In genomic region chr2:9347411-9347853, GRCh38 we compare ENCODE assay signal across 13 cellular contexts.
DNase-seq lines count a peak whose midpoint lies in the region; ATAC-seq and TF ChIP-seq lines count a peak whose summit lies in the region.
"Had no signal": no experiment of that assay in that cellular context is flagged by ENCODE, and none has a peak within 500 bp of the region (broad histone marks: within the 10 kb centered on the region; RNA-seq: fewer than 3 reads in every experiment).

No MANE protein-coding gene starts in this region.

- H4K8ac ChIP-seq in H9 (replicated peaks; ENCODE audit: insufficient read length, low read depth, low read length) = no peak overlapping the region

- peaks cover 35 to 50% of the 10 kb centered on the region in 2 donors for H3K36me3 ChIP-seq in ascending aorta
- peaks cover 40% of the 10 kb centered on the region for H3K36me3 ChIP-seq in left ventricle myocardium inferior
- H3K36me3 ChIP-seq: BE2C had no signal

- no peak overlapping the region for H4K5ac ChIP-seq in H9 (ENCODE audit: insufficient read length, low read depth, low read length)

- H3K27me3 Mint-ChIP-seq in H9 (ENCODE audit: low read depth) = no peaks in the 10 kb centered on the region

- H3K18ac ChIP-seq in H9 (ENCODE audit: insufficient read length, low read depth, low read length) = no peak overlapping the region

- intact Hi-C loops in ascending aorta (cut with DNase I) = loop anchor here (5.0 kb wide), 1 partner anchor 140 kb away; the partner anchor contains the start of gene ASAP2
- intact Hi-C loops in left ventricle myocardium inferior (cut with micrococcal nuclease) = no loop called here

- no peak for TF ChIP-seq CTCF in AG09309 (IDR thresholded peaks at IDR 0.05; ENCODE audit: control insufficient read depth, insufficient read depth, low read depth, low read length, missing control alignments)
- no peak for TF ChIP-seq CTCF in ascending aorta (IDR thresholded peaks at IDR 0.05)
- TF ChIP-seq CTCF in left ventricle myocardium inferior (IDR thresholded peaks at IDR 0.05; ENCODE audit: borderline replicate concordance) = no peak
- TF ChIP-seq CTCF in H9 (conservative IDR thresholded peaks at IDR 0.05) = no peak

- H3K79me1 ChIP-seq in H9 (ENCODE audit: insufficient read depth, low read depth, low read length, poor library complexity, severe bottlenecking) = no peaks in the 10 kb centered on the region

- peak overlapping the region; percentile 73 to 78 for H3K27ac ChIP-seq in ascending aorta
- peak overlapping the region; percentile 73 for H3K27ac ChIP-seq in left ventricle myocardium inferior (replicated peaks)
- H3K27ac ChIP-seq in H9 (ENCODE audit: insufficient read length, low read depth, low read length) = no peak overlapping the region

- no peak overlapping the region for H3K4me2 ChIP-seq in H9 (ENCODE audit: insufficient read depth, insufficient read length, low read length)

- H2BK12ac ChIP-seq in H9 (ENCODE audit: insufficient read length, low read depth, low read length) = no peak overlapping the region

- H3K4me1 ChIP-seq in ascending aorta (peaks cover 0 to 14% of the 10 kb centered on the region in 2 donors), left ventricle myocardium inferior (peaks cover 28% of the 10 kb centered on the region), H9 (ENCODE audit: insufficient read depth, low read length) (no peaks in the 10 kb centered on the region)
- H3K4me1 ChIP-seq: BE2C had no signal

- no peak overlapping the region for H3K23ac ChIP-seq in H9 (ENCODE audit: insufficient read length, low read depth, low read length)

- H3K4me1 Mint-ChIP-seq in H9 = peaks cover 2 to 6% of the 10 kb centered on the region in 2 experiments; a peak in 3 of 4 replicates
- H3K4me1 Mint-ChIP-seq: stimulated activated memory B cell treated with anti-CD40 and anti-IgM and Interleukin-4, amounts not matched to agents 10 μg/mL and 1 μg/mL and 100 μg/mL, for 72 hours had no signal

- H2BK15ac ChIP-seq in H9 (ENCODE audit: low read depth, low read length) = no peak overlapping the region

- H3K9ac ChIP-seq in H9 (ENCODE audit: extremely low read depth, insufficient read length, low read length) = no peak overlapping the region

- no peak overlapping the region for H3T11ph ChIP-seq in H9 (ENCODE audit: low read length)

- no peaks in the 10 kb centered on the region for H3K27me3 ChIP-seq in ascending aorta
- H3K27me3 ChIP-seq in left ventricle myocardium inferior (ENCODE audit: low read depth) = no peaks in the 10 kb centered on the region
- H3K27me3 ChIP-seq in H9 (ENCODE audit: insufficient read depth, low read length) = no peaks in the 10 kb centered on the region
- H3K27me3 ChIP-seq: BE2C had no signal

- H3K79me2 ChIP-seq in H9 (ENCODE audit: insufficient read depth, low read length) = no peaks in the 10 kb centered on the region

- H3K23me2 ChIP-seq in H9 (ENCODE audit: insufficient read length, low read depth, low read length, poor library complexity, severe bottlenecking) = no peaks in the 10 kb centered on the region

- no peak overlapping the region for H4K91ac ChIP-seq in H9 (ENCODE audit: insufficient read length, low read depth, low read length)

- H3K56ac ChIP-seq in H9 (ENCODE audit: insufficient read length, low read depth, low read length) = no peak overlapping the region

- ATAC-seq in GM18517 (IDR thresholded peaks at IDR 0.05; ENCODE audit: unreplicated experiment) = no peak
- ATAC-seq: stimulated activated memory B cell treated with anti-CD40 and anti-IgM and Interleukin-4, amounts not matched to agents 10 μg/mL and 1 μg/mL and 100 μg/mL, for 72 hours had no signal

- H2AK5ac ChIP-seq in H9 (ENCODE audit: insufficient read length, low read length) = no peak overlapping the region

- no peak overlapping the region for H3K14ac ChIP-seq in H9 (ENCODE audit: insufficient read depth, low read length)

- no peak overlapping the region for H2BK20ac ChIP-seq in H9 (ENCODE audit: low read depth, low read length, poor library complexity, severe bottlenecking)

- H3K27ac Mint-ChIP-seq in H9 = no peak overlapping the region
- H3K27ac Mint-ChIP-seq: stimulated activated memory B cell treated with anti-CD40 and anti-IgM and Interleukin-4, amounts not matched to agents 10 μg/mL and 1 μg/mL and 100 μg/mL, for 72 hours had no signal

- no peak overlapping the region for H2BK5ac ChIP-seq in H9 (ENCODE audit: insufficient read length, low read length)

- peak; percentile 63 for DNase-seq in AG09309 (ENCODE audit: low read depth)
- DNase-seq in ascending aorta (ENCODE audit: low spot score in 2 of 2) = peak in 1 of 2 donors; percentile 90
- DNase-seq in left ventricle myocardium inferior = peak; percentile 60
- DNase-seq in renal cortical epithelial cell (ENCODE audit: low read depth) = peak; percentile 32
- DNase-seq in NCI-H524 (lab: John Stamatoyannopoulos, UW) = no peak
- no peak for DNase-seq in stimulated activated CD4-positive, alpha-beta T cell treated with anti-CD3 and anti-CD28 coated beads, Interleukin-4, amount 100 ng/mL, for 1 hour
- DNase-seq in H9 = no peak
- DNase-seq: BE2C, erythroblast, NCI-H1105 treated with DMSO at 0.1 percent for 48 hours, SW 1271 had no signal

- H3K4me3 ChIP-seq in AG09309 (ENCODE audit: control insufficient read depth, low read depth, low read length) = no peak overlapping the region
- peak overlapping the region in 1 of 2 donors; percentile 4 for H3K4me3 ChIP-seq in ascending aorta
- H3K4me3 ChIP-seq in left ventricle myocardium inferior = no peak overlapping the region

- no peak overlapping the region for H2BK120ac ChIP-seq in H9 (ENCODE audit: low read depth, low read length, poor library complexity, severe bottlenecking)

- H3K4me3 Mint-ChIP-seq in H9 = no peak overlapping the region
- H3K4me3 Mint-ChIP-seq: stimulated activated memory B cell treated with anti-CD40 and anti-IgM and Interleukin-4, amounts not matched to agents 10 μg/mL and 1 μg/mL and 100 μg/mL, for 72 hours had no signal

- no peaks in the 10 kb centered on the region for H3K9me3 Mint-ChIP-seq in H9
- H3K9me3 Mint-ChIP-seq: stimulated activated memory B cell treated with anti-CD40 and anti-IgM and Interleukin-4, amounts not matched to agents 10 μg/mL and 1 μg/mL and 100 μg/mL, for 72 hours had no signal

- no peaks in the 10 kb centered on the region for H3K9me3 ChIP-seq in ascending aorta
- no peaks in the 10 kb centered on the region for H3K9me3 ChIP-seq in left ventricle myocardium inferior (replicated peaks)
- H3K9me3 ChIP-seq in H9 (ENCODE audit: control insufficient read depth, low read depth, low read length) = no peaks in the 10 kb centered on the region
- H3K9me3 ChIP-seq: BE2C had no signal

- H2AFZ ChIP-seq in H9 (ENCODE audit: low read length) = no peak overlapping the region

- H3K36me3 Mint-ChIP-seq in H9 (ENCODE audit: insufficient read depth in 1 of 3, low read depth in 3 of 3) = peaks cover 8 to 24% (median 23%) of the 10 kb centered on the region in 3 experiments; a peak in 6 of 7 replicates
- H3K36me3 Mint-ChIP-seq: stimulated activated memory B cell treated with anti-CD40 and anti-IgM and Interleukin-4, amounts not matched to agents 10 μg/mL and 1 μg/mL and 100 μg/mL, for 72 hours had no signal

- WGBS in H9 (ENCODE audit: extremely low coverage, insufficient read length, low lambda C conversion rate) = no CpG with 5 or more reads among the region's 6 CpGs

- no peaks in the 10 kb centered on the region for H4K20me1 ChIP-seq in H9 (ENCODE audit: control insufficient read depth, insufficient read depth, insufficient read length)

- H3K4ac ChIP-seq in H9 (ENCODE audit: low read depth, low read length) = no peak overlapping the region

Comparison
In these comparisons a context has a peak if more than half of its experiments do, and no peak if none do; other contexts are left out.
1. DNase-seq: peak in AG09309 (single experiment), left ventricle myocardium inferior (single experiment) and renal cortical epithelial cell (single experiment); none in NCI-H524 (0 of 2), stimulated activated CD4-positive, alpha-beta T cell treated with anti-CD3 and anti-CD28 coated beads, Interleukin-4, amount 100 ng/mL, for 1 hour (single experiment) and H9 (single experiment).